ENCODE assay signal across 15 cellular contexts in the genomic region with DNA sequence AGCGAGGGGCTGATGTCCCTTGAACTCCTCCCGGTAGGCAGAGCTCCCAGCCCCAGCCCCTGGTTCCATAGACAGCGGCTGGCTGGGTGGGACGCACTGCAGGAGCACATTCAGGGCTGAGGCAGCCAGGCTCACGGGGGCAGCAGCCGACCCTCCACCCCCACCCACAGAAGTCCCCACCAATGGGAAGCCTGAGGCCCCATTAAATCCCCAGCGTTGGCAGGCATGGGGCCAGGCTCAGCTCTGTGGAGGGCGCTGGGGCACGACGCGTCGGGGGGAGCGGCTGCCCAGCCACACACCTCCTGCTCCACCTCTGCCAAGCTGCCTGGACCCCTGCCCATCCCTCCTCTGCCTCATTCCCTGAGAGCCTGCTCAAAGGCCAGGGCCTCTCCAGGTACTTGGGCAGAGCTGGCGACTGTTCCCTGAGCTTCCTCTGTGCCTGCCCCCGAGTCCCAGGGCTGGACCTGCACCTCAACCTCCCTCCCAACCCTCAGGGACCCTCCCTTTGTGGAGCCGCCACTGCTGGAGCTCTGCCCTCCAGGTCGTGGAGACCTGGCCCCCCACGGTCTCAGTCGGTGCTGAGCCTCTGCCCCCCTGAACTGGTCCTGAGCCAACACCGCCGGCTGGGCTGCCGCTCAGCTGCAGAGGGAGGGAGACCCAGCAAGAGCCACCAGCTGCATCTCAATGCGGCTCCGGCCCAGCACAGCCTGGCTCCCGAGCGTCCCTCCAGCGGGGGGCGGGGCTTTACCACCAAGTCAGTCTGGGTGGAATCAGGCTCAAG. TPM values are rescaled to one million over a fixed set of nuclear protein-coding genes. Genes with fewer than 3 reads are reported as not detected.
DNase-seq lines count a peak whose midpoint lies in the region; ATAC-seq, FAIRE-seq and TF ChIP-seq lines count a peak whose summit lies in the region.
"Had no signal": no experiment of that assay in that cellular context is flagged by ENCODE, and none has a peak within 500 bp of the region (broad histone marks: within the 10 kb centered on the region; RNA-seq: fewer than 3 reads in every experiment).

No MANE protein-coding gene starts in this region.

- no peak for FAIRE-seq in D721Med (lab: Jason Lieb, UNC)

- no peak overlapping the region for H3K14ac ChIP-seq in IMR-90 (replicated peaks; ENCODE audit: low read depth, low read length)

- DNase-seq in IMR-90 (no peak), SK-N-DZ (ENCODE audit: low spot score) (peak; percentile 59), left kidney (ENCODE audit: low read depth, low spot score) (peak; percentile 81), D721Med (ENCODE audit: insufficient read length, low spot score) (no peak)
- no peak for DNase-seq in activated T-helper 1 cell treated with anti-CD3 and anti-CD28 coated beads, Interleukin-12 subunit alpha, Interleukin-12 subunit beta, Interleukin-2, Interleukin-4 antibody, amounts not matched to agents 30 ng/mL and 10 ng/mL and 1 ng/mL, durations not matched to agents 14 hours and 24 hours and 36 hours (ENCODE audit: low spot score)
- DNase-seq: activated CD4-positive, alpha-beta T cell treated with anti-CD3 and anti-CD28 coated beads, Interleukin-2, amount 10 ng/mL, durations not matched to agents 7 days and 5 days; immature natural killer cell; KG1; natural killer cell; T-helper 1 cell had no signal

- H4K8ac ChIP-seq in IMR-90 (ENCODE audit: low read depth in 2 of 2, low read length in 2 of 2): no peak overlapping the region

- CTCF ChIA-PET in IMR-90 (lab: Yijun Ruan, JAX): no interaction called here

- H2BK120ac ChIP-seq in IMR-90 (ENCODE audit: low read depth, low read length): no peak overlapping the region

- no peak overlapping the region for H3K4me3 Mint-ChIP-seq in activated T-helper 1 cell treated with anti-CD3 and anti-CD28 coated beads, Interleukin-12 subunit alpha, Interleukin-12 subunit beta, Interleukin-2, Interleukin-4 antibody, amounts not matched to agents 30 ng/mL and 10 ng/mL and 1 ng/mL, durations not matched to agents 14 hours and 24 hours and 36 hours
- H3K4me3 Mint-ChIP-seq: activated CD4-positive, alpha-beta T cell treated with anti-CD3 and anti-CD28 coated beads, Interleukin-2, amount 10 ng/mL, durations not matched to agents 7 days and 5 days; immature natural killer cell; natural killer cell had no signal

- H3K27ac ChIP-seq in BLaER1 (no peak overlapping the region), IMR-90 (ENCODE audit: insufficient read depth, low read length) (no peak overlapping the region)

- H3K56ac ChIP-seq in IMR-90 (ENCODE audit: extremely low read depth, insufficient read depth, low read length): no peak overlapping the region

- H3K9ac ChIP-seq in BLaER1 (no peak overlapping the region), IMR-90 (ENCODE audit: low read depth, low read length) (no peak overlapping the region)

- peaks cover 20% of the 10 kb centered on the region for H3K4me1 ChIP-seq in BLaER1
- no peaks in the 10 kb centered on the region for H3K4me1 ChIP-seq in IMR-90 (ENCODE audit: control insufficient read depth, insufficient read depth, low read length)

- TF ChIP-seq RAD21 in IMR-90 (IDR thresholded peaks at IDR 0.05; ENCODE audit: low read length): no peak

- no peak for TF ChIP-seq POLR2A in IMR-90 (IDR thresholded peaks at IDR 0.05; ENCODE audit: low read depth, low read length)

- no peak overlapping the region for H4K91ac ChIP-seq in IMR-90 (ENCODE audit: insufficient read depth, low read depth, low read length)

- POLR2A ChIA-PET in IMR-90 (lab: Charles Lee; ENCODE audit: unreplicated experiment): no interaction called here

- no peaks in the 10 kb centered on the region for H3K79me1 ChIP-seq in IMR-90 (ENCODE audit: low read depth in 1 of 2, low read length in 2 of 2)

- dilution Hi-C loops in IMR-90 (cut with HindIII; ENCODE audit: low sequenced_read_pairs, unreplicated experiment): no loop called here

- H2AK9ac ChIP-seq in IMR-90 (replicated peaks; ENCODE audit: low read depth, low read length, poor library complexity): peak overlapping the region; percentile 16

- H3K27me3 ChIP-seq in BLaER1 (peaks cover 4% of the 10 kb centered on the region; the same call in 1 of the 2 replicates), IMR-90 (ENCODE audit: control insufficient read depth, insufficient read depth, low read length) (peaks cover 8% of the 10 kb centered on the region; the same call in 1 of the 2 replicates)

- H2BK20ac ChIP-seq in IMR-90 (ENCODE audit: low read depth, low read length): no peak overlapping the region

- H3K23ac ChIP-seq in IMR-90 (ENCODE audit: low read depth, low read length): no peak overlapping the region

- no peaks in the 10 kb centered on the region for H3K9me1 ChIP-seq in IMR-90 (ENCODE audit: insufficient read depth, low read length)

- 12% methylated on average over 13 of the region's 28 CpGs; no CpG with 5 or more reads in 1 of the 2 experiments for WGBS in IMR-90 (ENCODE audit: extremely low coverage in 2 of 2, insufficient read length in 1 of 2), 2 experiments

- no peaks in the 10 kb centered on the region for H3K4me1 Mint-ChIP-seq in activated T-helper 1 cell treated with anti-CD3 and anti-CD28 coated beads, Interleukin-12 subunit alpha, Interleukin-12 subunit beta, Interleukin-2, Interleukin-4 antibody, amounts not matched to agents 30 ng/mL and 10 ng/mL and 1 ng/mL, durations not matched to agents 14 hours and 24 hours and 36 hours (ENCODE audit: low read depth)
- H3K4me1 Mint-ChIP-seq: activated CD4-positive, alpha-beta T cell treated with anti-CD3 and anti-CD28 coated beads, Interleukin-2, amount 10 ng/mL, durations not matched to agents 7 days and 5 days; immature natural killer cell; natural killer cell had no signal

- H4K20me1 ChIP-seq in BLaER1: peaks cover 8% of the 10 kb centered on the region; the same call in 1 of the 2 replicates
- no peaks in the 10 kb centered on the region for H4K20me1 ChIP-seq in IMR-90 (ENCODE audit: insufficient read depth, low read length)

- no TSS peak for BruUV-seq in IMR-90 (replicated peaks; lab: Mats Ljungman, UMichigan)

- no peak overlapping the region for H3K4me3 ChIP-seq in BLaER1
- H3K4me3 ChIP-seq in IMR-90 (ENCODE audit: insufficient read depth, low read depth, low read length): no peak overlapping the region

- H4K5ac ChIP-seq in IMR-90 (ENCODE audit: low read depth, low read length): no peak overlapping the region

- no peak overlapping the region for H2BK15ac ChIP-seq in IMR-90 (ENCODE audit: low read depth, low read length)

- H3K36me3 ChIP-seq in BLaER1: no peaks in the 10 kb centered on the region
- H3K36me3 ChIP-seq in IMR-90 (ENCODE audit: control insufficient read depth, insufficient read depth, low read length): no peaks in the 10 kb centered on the region

- no peaks in the 10 kb centered on the region for H3K36me3 Mint-ChIP-seq in activated T-helper 1 cell treated with anti-CD3 and anti-CD28 coated beads, Interleukin-12 subunit alpha, Interleukin-12 subunit beta, Interleukin-2, Interleukin-4 antibody, amounts not matched to agents 30 ng/mL and 10 ng/mL and 1 ng/mL, durations not matched to agents 14 hours and 24 hours and 36 hours (ENCODE audit: low read depth)
- H3K36me3 Mint-ChIP-seq: natural killer cell had no signal

- no peak for ATAC-seq in IMR-90 (ENCODE audit: low read depth)
- ATAC-seq in HG03571 (IDR thresholded peaks at IDR 0.05; ENCODE audit: unreplicated experiment): no peak
- ATAC-seq in GM18517 (IDR thresholded peaks at IDR 0.05; ENCODE audit: unreplicated experiment): no peak
- ATAC-seq: esophagus mucosa, natural killer cell had no signal

- no peak overlapping the region for H3K27ac Mint-ChIP-seq in activated T-helper 1 cell treated with anti-CD3 and anti-CD28 coated beads, Interleukin-12 subunit alpha, Interleukin-12 subunit beta, Interleukin-2, Interleukin-4 antibody, amounts not matched to agents 30 ng/mL and 10 ng/mL and 1 ng/mL, durations not matched to agents 14 hours and 24 hours and 36 hours
- H3K27ac Mint-ChIP-seq: activated CD4-positive, alpha-beta T cell treated with anti-CD3 and anti-CD28 coated beads, Interleukin-2, amount 10 ng/mL, durations not matched to agents 7 days and 5 days; immature natural killer cell; natural killer cell had no signal

- H2AFZ ChIP-seq in IMR-90 (replicated peaks; ENCODE audit: low read length, poor library complexity): no peak overlapping the region

- no peak overlapping the region for H2AK5ac ChIP-seq in IMR-90 (ENCODE audit: low read depth, low read length)

- H3K27me3 Mint-ChIP-seq in activated T-helper 1 cell treated with anti-CD3 and anti-CD28 coated beads, Interleukin-12 subunit alpha, Interleukin-12 subunit beta, Interleukin-2, Interleukin-4 antibody, amounts not matched to agents 30 ng/mL and 10 ng/mL and 1 ng/mL, durations not matched to agents 14 hours and 24 hours and 36 hours (ENCODE audit: insufficient read depth): no peaks in the 10 kb centered on the region
- H3K27me3 Mint-ChIP-seq: activated CD4-positive, alpha-beta T cell treated with anti-CD3 and anti-CD28 coated beads, Interleukin-2, amount 10 ng/mL, durations not matched to agents 7 days and 5 days had no signal

- intact Hi-C loops in IMR-90 (cut with micrococcal nuclease): no loop called here
- intact Hi-C loops in activated T-helper 1 cell treated with anti-CD3 and anti-CD28 coated beads, Interleukin-12 subunit alpha, Interleukin-12 subunit beta, Interleukin-2, Interleukin-4 antibody, amounts not matched to agents 30 ng/mL and 10 ng/mL and 1 ng/mL, durations not matched to agents 14 hours and 24 hours and 36 hours (cut with micrococcal nuclease): no loop called here

- H2BK5ac ChIP-seq in IMR-90 (ENCODE audit: low read depth, low read length, poor library complexity, severe bottlenecking): no peak overlapping the region

- H3K4ac ChIP-seq in IMR-90 (ENCODE audit: low read depth, low read length): no peak overlapping the region

- H3K4me2 ChIP-seq in BLaER1 (peak overlapping the region; percentile 67), IMR-90 (ENCODE audit: low read depth, low read length) (no peak overlapping the region)

- no peaks in the 10 kb centered on the region for H3K9me3 ChIP-seq in BLaER1
- peaks cover 3% of the 10 kb centered on the region; the same call in 1 of the 2 replicates for H3K9me3 ChIP-seq in IMR-90 (ENCODE audit: control insufficient read depth, insufficient read depth, low read length)

- H3K18ac ChIP-seq in IMR-90 (ENCODE audit: low read depth, low read length): no peak overlapping the region

- peaks cover 12% of the 10 kb centered on the region for H3K9me3 Mint-ChIP-seq in activated T-helper 1 cell treated with anti-CD3 and anti-CD28 coated beads, Interleukin-12 subunit alpha, Interleukin-12 subunit beta, Interleukin-2, Interleukin-4 antibody, amounts not matched to agents 30 ng/mL and 10 ng/mL and 1 ng/mL, durations not matched to agents 14 hours and 24 hours and 36 hours
- H3K9me3 Mint-ChIP-seq: immature natural killer cell had no signal

- TF ChIP-seq CTCF in IMR-90 (conservative IDR thresholded peaks at IDR 0.05; ENCODE audit: low read depth, low read length): no peak
- TF ChIP-seq CTCF in D721Med (IDR thresholded peaks at IDR 0.05; ENCODE audit: insufficient read depth, missing control alignments): no peak

- in situ Hi-C loops in IMR-90 (cut with MboI; ENCODE audit: low sequenced_read_pairs): no loop called here

RNA-seq across cellular contexts. Expression of a gene that starts 9.1 kb away (rescaled TPM):
- not detected in 2 replicates for total RNA-seq in IMR-90 (2012; rRNA removed)
- polyA plus RNA-seq in IMR-90 (2012; rRNA removed): not detected in 2 replicates
- not detected in 2 replicates for polyA plus RNA-seq in IMR-90 (2012; cell fraction: cytosol; rRNA removed)
- polyA plus RNA-seq in IMR-90 (2012; cell fraction: nucleus; rRNA removed; ENCODE audit: low replicate concordance): not detected in 2 replicates
- 0.14 TPM in 1 of 2 replicates, not detected in the other for polyA plus RNA-seq in SK-N-DZ (2014; cell fraction: cytosol; rRNA removed)
- polyA plus RNA-seq in SK-N-DZ (2014; cell fraction: nucleus; rRNA removed): 0.03 TPM in 1 of 2 replicates, not detected in the other
- not detected in 2 replicates for total RNA-seq in activated T-helper 1 cell treated with anti-CD3 and anti-CD28 coated beads, Interleukin-12 subunit alpha, Interleukin-12 subunit beta, Interleukin-2, Interleukin-4 antibody, amounts not matched to agents 30 ng/mL and 10 ng/mL and 1 ng/mL, durations not matched to agents 14 hours and 24 hours and 36 hours
- total RNA-seq: activated CD4-positive, alpha-beta T cell treated with anti-CD3 and anti-CD28 coated beads, Interleukin-2, amount 10 ng/mL, durations not matched to agents 7 days and 5 days; esophagus mucosa; natural killer cell had no signal
- polyA plus RNA-seq: BJ, immature natural killer cell had no signal

RNA-seq across cellular contexts. Expression of a gene that starts 59.0 kb away (rescaled TPM):
- total RNA-seq in IMR-90 (2012; rRNA removed): not detected in 2 replicates
- not detected in 2 replicates for polyA plus RNA-seq in IMR-90 (2012; rRNA removed)
- not detected in 2 replicates for polyA plus RNA-seq in IMR-90 (2012; cell fraction: cytosol; rRNA removed)
- 0.07 and 0.10 TPM in 2 replicates for polyA plus RNA-seq in IMR-90 (2012; cell fraction: nucleus; rRNA removed; ENCODE audit: low replicate concordance)
- polyA plus RNA-seq in SK-N-DZ (2014; cell fraction: cytosol; rRNA removed): not detected in 2 replicates
- 0.19 and 0.37 TPM in 2 replicates for polyA plus RNA-seq in SK-N-DZ (2014; cell fraction: nucleus; rRNA removed)
- not detected in 2 replicates for total RNA-seq in activated T-helper 1 cell treated with anti-CD3 and anti-CD28 coated beads, Interleukin-12 subunit alpha, Interleukin-12 subunit beta, Interleukin-2, Interleukin-4 antibody, amounts not matched to agents 30 ng/mL and 10 ng/mL and 1 ng/mL, durations not matched to agents 14 hours and 24 hours and 36 hours
- total RNA-seq: activated CD4-positive, alpha-beta T cell treated with anti-CD3 and anti-CD28 coated beads, Interleukin-2, amount 10 ng/mL, durations not matched to agents 7 days and 5 days; esophagus mucosa had no signal
- polyA plus RNA-seq: BJ, immature natural killer cell had no signal

Comparison
In these comparisons a context has a peak if more than half of its experiments do, and no peak if none do; other contexts are left out.
1. DNase-seq: peak in SK-N-DZ (single experiment) and left kidney (single experiment); none in IMR-90 (single experiment), D721Med (single experiment) and activated T-helper 1 cell treated with anti-CD3 and anti-CD28 coated beads, Interleukin-12 subunit alpha, Interleukin-12 subunit beta, Interleukin-2, Interleukin-4 antibody, amounts not matched to agents 30 ng/mL and 10 ng/mL and 1 ng/mL, durations not matched to agents 14 hours and 24 hours and 36 hours (single experiment).